1 cellular context compared by ENCODE assay signal in the genomic region with DNA sequence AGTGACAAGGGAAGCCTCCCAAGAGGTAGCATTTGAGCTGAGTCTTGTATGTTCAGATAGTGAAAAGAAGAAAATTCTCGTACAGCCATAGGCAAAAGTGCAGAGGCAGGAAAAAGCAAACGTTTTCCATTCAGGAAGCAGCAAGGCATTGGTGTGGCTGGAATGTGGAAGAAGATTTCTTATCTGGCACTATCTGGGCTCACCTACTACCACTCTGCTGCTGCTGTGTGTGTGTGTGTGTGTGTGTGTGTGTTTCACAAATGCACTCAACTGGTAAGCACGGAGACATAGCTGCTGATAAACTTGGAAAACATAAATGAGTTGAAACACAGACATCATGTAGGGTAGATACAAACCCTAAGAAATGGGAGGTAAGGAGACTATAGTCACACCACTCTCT.
TF ChIP-seq lines count a peak whose summit lies in the region.

No MANE protein-coding gene starts in this region.

TF ChIP-seq in IMR-90, 13 proteins besides CTCF, POLR2A, EP300 and RAD21:
- no peak for TF ChIP-seq BHLHE40 (IDR thresholded peaks at IDR 0.05; ENCODE audit: low read depth, low read length)
